ENCODE assay signal across 3 cellular contexts in the genomic region with DNA sequence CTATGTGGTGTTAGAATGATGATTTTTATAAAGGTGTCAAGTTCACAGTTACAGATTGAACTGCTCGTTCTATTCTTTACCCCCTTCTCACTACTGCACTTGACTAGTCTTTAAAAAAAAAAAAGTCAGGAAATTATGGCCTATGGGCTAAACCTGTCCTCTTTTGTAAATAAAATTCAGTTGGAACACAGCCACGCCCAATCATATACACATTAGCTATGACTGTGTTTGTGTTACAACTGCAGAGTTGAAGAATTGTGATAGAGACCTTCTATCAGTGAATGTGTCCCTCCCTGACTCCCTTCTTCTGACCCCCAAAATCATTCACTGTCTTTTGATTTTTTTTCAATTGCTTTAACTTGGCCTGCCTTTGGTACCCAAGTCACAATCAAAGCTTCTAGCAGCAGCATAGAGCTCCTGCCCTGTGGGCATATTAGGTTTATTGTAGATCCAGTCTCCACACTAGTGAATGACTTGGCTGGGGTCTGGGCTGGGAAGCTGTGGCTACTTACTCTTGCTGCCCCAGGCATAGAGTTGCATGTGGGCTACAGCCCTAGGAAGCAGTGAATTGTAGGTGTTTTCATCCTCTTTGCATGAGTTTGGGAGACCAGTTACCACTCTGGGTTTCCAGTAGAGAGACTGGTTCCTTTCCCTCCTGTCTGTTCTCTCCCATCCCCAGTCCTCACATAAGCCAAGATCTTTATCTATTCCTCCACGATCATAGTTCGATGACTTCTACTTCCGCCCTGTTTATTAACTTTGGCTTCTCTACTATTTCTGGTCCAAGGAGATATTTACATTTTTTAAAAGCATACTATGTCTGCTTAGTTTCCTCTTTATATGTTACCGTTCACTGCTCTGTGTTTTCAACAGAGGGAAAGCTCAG.
TF ChIP-seq lines count a peak whose summit lies in the region.

No MANE protein-coding gene starts in this region.

TF ChIP-seq in A549, 52 proteins besides CTCF, POLR2A, EP300 and RAD21:
- no peak for TF ChIP-seq HDAC2 (IDR thresholded peaks at IDR 0.05)

TF ChIP-seq in IMR-90, 13 proteins besides CTCF, POLR2A, EP300 and RAD21:
- TF ChIP-seq BHLHE40 (IDR thresholded peaks at IDR 0.05; ENCODE audit: low read depth, low read length) (no peak), RCOR1 (IDR thresholded peaks at IDR 0.05; ENCODE audit: insufficient replicate concordance, low read length) (no peak), USF2 (IDR thresholded peaks at IDR 0.05; ENCODE audit: low read depth, low read length) (no peak)

TF ChIP-seq in WTC11, 78 proteins besides CTCF, POLR2A, EP300 and RAD21:
- TF ChIP-seq KAT7 (CRISPR knock-in tag; IDR thresholded peaks at IDR 0.05; ENCODE audit: borderline replicate concordance) (no peak), MYBL2 (CRISPR knock-in tag; IDR thresholded peaks at IDR 0.05) (no peak), ZNF532 (CRISPR knock-in tag; IDR thresholded peaks at IDR 0.05; ENCODE audit: borderline replicate concordance) (no peak), FOXK1 (CRISPR knock-in tag; IDR thresholded peaks at IDR 0.05) (no peak), NFATC4 (CRISPR knock-in tag; IDR thresholded peaks at IDR 0.05) (no peak), AFF4 (CRISPR knock-in tag; IDR thresholded peaks at IDR 0.05; ENCODE audit: borderline replicate concordance) (no peak)
- TF ChIP-seq, protein P1, sequence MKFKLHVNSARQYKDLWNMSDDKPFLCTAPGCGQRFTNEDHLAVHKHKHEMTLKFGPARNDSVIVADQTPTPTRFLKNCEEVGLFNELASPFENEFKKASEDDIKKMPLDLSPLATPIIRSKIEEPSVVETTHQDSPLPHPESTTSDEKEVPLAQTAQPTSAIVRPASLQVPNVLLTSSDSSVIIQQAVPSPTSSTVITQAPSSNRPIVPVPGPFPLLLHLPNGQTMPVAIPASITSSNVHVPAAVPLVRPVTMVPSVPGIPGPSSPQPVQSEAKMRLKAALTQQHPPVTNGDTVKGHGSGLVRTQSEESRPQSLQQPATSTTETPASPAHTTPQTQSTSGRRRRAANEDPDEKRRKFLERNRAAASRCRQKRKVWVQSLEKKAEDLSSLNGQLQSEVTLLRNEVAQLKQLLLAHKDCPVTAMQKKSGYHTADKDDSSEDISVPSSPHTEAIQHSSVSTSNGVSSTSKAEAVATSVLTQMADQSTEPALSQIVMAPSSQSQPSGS (CRISPR knock-in tag; IDR thresholded peaks at IDR 0.05; ENCODE audit: borderline replicate concordance, low read depth): no peak
TF ChIP-seq in WTC11: peak in this region for 0.
